8 cellular contexts compared by ENCODE assay signal in genomic region chr1:118151312-118151937, GRCh38. TPM values are rescaled to one million over a fixed set of nuclear protein-coding genes. Genes with fewer than 3 reads are reported as not detected.
DNase-seq lines count a peak whose midpoint lies in the region; ATAC-seq, FAIRE-seq and TF ChIP-seq lines count a peak whose summit lies in the region.

No MANE protein-coding gene starts in this region.

- H3K4me1 ChIP-seq in H1 (replicated peaks in 1 of 4; ENCODE audit: control insufficient read depth in 3 of 4, insufficient read depth in 4 of 4, low read length in 3 of 4) = no peaks in the 10 kb centered on the region
- H3K4me1 ChIP-seq in upper lobe of right lung = peaks cover 7% of the 10 kb centered on the region

- no peaks in the 10 kb centered on the region for H4K20me1 ChIP-seq in H1 (replicated peaks in 1 of 2; ENCODE audit: control insufficient read depth in 1 of 2, insufficient read depth in 2 of 2, low read length in 2 of 2)

- H3K36me3 ChIP-seq in H1 (ENCODE audit: control insufficient read depth in 2 of 4, insufficient read depth in 4 of 4, low read length in 3 of 4) = no peaks in the 10 kb centered on the region
- H3K36me3 ChIP-seq in upper lobe of right lung = no peaks in the 10 kb centered on the region

- no peak for TF ChIP-seq EP300 in H1 (IDR thresholded peaks at IDR 0.05; ENCODE audit: borderline replicate concordance in 1 of 2, low read depth in 2 of 2, low read length in 2 of 2)

- peak; percentile 77 to 86 for TF ChIP-seq RAD21 in H1 (IDR thresholded peaks at IDR 0.05 in 1 of 2, conservative IDR thresholded peaks at IDR 0.05 in 1 of 2; ENCODE audit: low read depth in 2 of 2, low read length in 2 of 2)

- FAIRE-seq in H1 (lab: Jason Lieb, UNC) = peak; percentile 93

- H3K4me3 ChIP-seq in HL-60 (replicated peaks; ENCODE audit: insufficient read depth, low read length) (no peak overlapping the region), H1 (ENCODE audit: extremely low read depth in 1 of 4, insufficient read depth in 2 of 4, low read depth in 3 of 4, low read length in 4 of 4) (no peak overlapping the region), upper lobe of right lung (no peak overlapping the region)

- TF ChIP-seq POLR2A in H1 (IDR thresholded peaks at IDR 0.05; ENCODE audit: control extremely low read depth in 1 of 2, low read depth in 2 of 2, low read length in 2 of 2) = no peak

- peaks cover 2% of the 10 kb centered on the region for H3K27me3 Mint-ChIP-seq in memory B cell

- DNase-seq in D341Med (ENCODE audit: low spot score) (peak; percentile 20), HL-60 (ENCODE audit: low read depth in 1 of 2, low spot score in 1 of 2) (peak in 1 of 2 experiments; percentile 19), RWPE1 (ENCODE audit: low spot score) (peak; percentile 18), H1 (ENCODE audit: low read depth in 1 of 2, low spot score in 2 of 2) (peak; percentile 15 to 64), memory B cell (ENCODE audit: low spot score in 2 of 2) (peak; percentile 9 to 11), upper lobe of right lung (no peak), NCI-H1105 (lab: John Stamatoyannopoulos, UW) (no peak)

- no peak overlapping the region for H3K23ac ChIP-seq in H1 (ENCODE audit: insufficient read length)

- ATAC-seq in memory B cell (ENCODE audit: low read depth) (no peak), upper lobe of right lung (no peak), HG03565 (IDR thresholded peaks at IDR 0.05; ENCODE audit: unreplicated experiment) (no peak)

- no peak overlapping the region for H2BK20ac ChIP-seq in H1 (ENCODE audit: low read length)

- H2BK5ac ChIP-seq in H1 (ENCODE audit: low read depth, low read length) = no peak overlapping the region

- H3K9ac ChIP-seq in H1 (replicated peaks in 1 of 4; ENCODE audit: extremely low read depth in 1 of 4, low read depth in 3 of 4, low read length in 3 of 4) = no peak overlapping the region

- no peak overlapping the region for H2AK5ac ChIP-seq in H1 (ENCODE audit: low read depth, low read length)

- no peaks in the 10 kb centered on the region for H3K23me2 ChIP-seq in H1 (ENCODE audit: low read depth, low read length)

- H3K4ac ChIP-seq in H1 (replicated peaks; ENCODE audit: insufficient read length, low read depth, low read length) = no peak overlapping the region

- no peaks in the 10 kb centered on the region for H3K4me1 Mint-ChIP-seq in memory B cell

- H3K9me3 ChIP-seq in H1 (ENCODE audit: insufficient read depth in 2 of 2, low read depth in 1 of 2, low read length in 1 of 2) = no peaks in the 10 kb centered on the region
- H3K9me3 ChIP-seq in upper lobe of right lung = no peaks in the 10 kb centered on the region

- H3K14ac ChIP-seq in H1 (ENCODE audit: insufficient read length) = no peak overlapping the region

- H4K91ac ChIP-seq in H1 (replicated peaks; ENCODE audit: insufficient read length, low read length) = no peak overlapping the region

- POLR2A ChIA-PET in RWPE1 (lab: Yijun Ruan, JAX; ENCODE audit: low non-redundant PET) = no interaction called here
- POLR2A ChIA-PET in H1 (lab: Charles Lee; ENCODE audit: partially characterized antibody) = no interaction called here

- no peak overlapping the region for H3K4me3 Mint-ChIP-seq in memory B cell

- no peak overlapping the region for H4K5ac ChIP-seq in H1 (ENCODE audit: insufficient read length, low read depth, low read length)

- TF ChIP-seq CTCF in HL-60 (IDR thresholded peaks at IDR 0.05; ENCODE audit: insufficient read depth, low read length) (peak; percentile 54), RWPE1 (conservative IDR thresholded peaks at IDR 0.05; ENCODE audit: low read depth) (peak; percentile 74), H1 (IDR thresholded peaks at IDR 0.05; ENCODE audit: control extremely low read depth in 1 of 3, insufficient read depth in 1 of 3, low read depth in 1 of 3, low read length in 3 of 3) (peak in 2 of 3 experiments; percentile 62 to 65; a peak in 3 of 4 replicates), upper lobe of right lung (IDR thresholded peaks at IDR 0.05) (peak; percentile 66)

- H3K27ac Mint-ChIP-seq in memory B cell = no peak overlapping the region

- no peak overlapping the region for H2BK12ac ChIP-seq in H1 (ENCODE audit: low read depth, low read length)

- no peak overlapping the region for H2BK120ac ChIP-seq in H1 (replicated peaks; ENCODE audit: low read depth, low read length)

- CTCF ChIA-PET in RWPE1 (lab: Yijun Ruan, JAX) = interaction anchor here (0.5 to 0.9 kb wide), 4 partner anchors 565 to 1687 kb away, joined by 3 to 4 read pairs (median 3); no protein-coding TSS in a partner anchor
- CTCF ChIA-PET in H1 (lab: Charles Lee; ENCODE audit: partially characterized antibody) = interaction anchor here (0.6 to 2.2 kb wide), 14 partner anchors 8 to 1159 kb away, joined by 3 to 10 read pairs (median 3); no protein-coding TSS in a partner anchor

- H3K27me3 ChIP-seq in HL-60 (ENCODE audit: insufficient read depth, poor library complexity, severe bottlenecking) (peaks cover 2% of the 10 kb centered on the region), H1 (replicated peaks in 1 of 4; ENCODE audit: control insufficient read depth in 3 of 4, extremely low read depth in 1 of 4, insufficient read depth in 3 of 4, low read length in 3 of 4) (no peaks in the 10 kb centered on the region), upper lobe of right lung (no peaks in the 10 kb centered on the region)

- H3K18ac ChIP-seq in H1 (ENCODE audit: extremely low read depth, low read length) = no peak overlapping the region

- H3K79me2 ChIP-seq in H1 (ENCODE audit: control insufficient read depth in 1 of 2, insufficient read depth in 2 of 2, low read length in 2 of 2) = no peaks in the 10 kb centered on the region

- intact Hi-C loops in upper lobe of right lung (cut with DNase I) = no loop called here

- H2BK15ac ChIP-seq in H1 (ENCODE audit: low read length) = no peak overlapping the region

- H4K8ac ChIP-seq in H1 (ENCODE audit: extremely low read depth, insufficient read depth, low read length) = no peak overlapping the region

- no peak overlapping the region for H3K56ac ChIP-seq in H1 (replicated peaks; ENCODE audit: insufficient read length, low read depth, low read length)

- 8% methylated on average over 6 of the region's 6 CpGs; no CpG with 5 or more reads in 1 of the 2 experiments for WGBS in H1 (ENCODE audit: extremely low coverage in 1 of 2, insufficient coverage in 1 of 2, insufficient read length in 1 of 2, insufficient replicate concordance in 2 of 2, low coverage in 1 of 2, low lambda C conversion rate in 2 of 2, missing lambda C conversion rate in 1 of 2), 2 experiments

- no peaks in the 10 kb centered on the region for H3K9me3 Mint-ChIP-seq in memory B cell

- H3K4me2 ChIP-seq in H1 (ENCODE audit: insufficient read depth in 1 of 2, low read depth in 2 of 2, low read length in 2 of 2) = no peak overlapping the region

- H3K27ac ChIP-seq in HL-60 (replicated peaks) = no peak overlapping the region
- no peak overlapping the region for H3K27ac ChIP-seq in RWPE1
- H3K27ac ChIP-seq in H1 (ENCODE audit: low read depth, low read length) = no peak overlapping the region
- H3K27ac ChIP-seq in upper lobe of right lung = no peak overlapping the region

- no peaks in the 10 kb centered on the region for H3K79me1 ChIP-seq in H1 (ENCODE audit: low read depth, low read length)

- no peak overlapping the region for H2AFZ ChIP-seq in H1 (ENCODE audit: low read length)

- no peaks in the 10 kb centered on the region for H3K36me3 Mint-ChIP-seq in memory B cell

TF ChIP-seq in H1, 55 proteins besides CTCF, POLR2A, EP300 and RAD21:
- TF ChIP-seq MAFK (IDR thresholded peaks at IDR 0.05; ENCODE audit: low read depth, low read length) = no peak
- no peak for TF ChIP-seq TCF12 (IDR thresholded peaks at IDR 0.05; ENCODE audit: low read depth, low read length)
- no peak for TF ChIP-seq ATF3 (IDR thresholded peaks at IDR 0.05; ENCODE audit: insufficient read depth, low read depth, low read length)
- no peak for TF ChIP-seq SIN3A (conservative IDR thresholded peaks at IDR 0.05 in 1 of 2, IDR thresholded peaks at IDR 0.05 in 1 of 2; ENCODE audit: low read depth in 1 of 2, low read length in 2 of 2)
- TF ChIP-seq RFX5 (IDR thresholded peaks at IDR 0.05; ENCODE audit: borderline replicate concordance, low read depth, low read length) = no peak
- no peak for TF ChIP-seq CHD1 (IDR thresholded peaks at IDR 0.05; ENCODE audit: low read depth, low read length)
- no peak for TF ChIP-seq HDAC2 (IDR thresholded peaks at IDR 0.05; ENCODE audit: borderline replicate concordance in 1 of 2, low read depth in 2 of 2, low read length in 2 of 2)
- no peak for TF ChIP-seq SIX5 (IDR thresholded peaks at IDR 0.05; ENCODE audit: low read depth, low read length)
- TF ChIP-seq SP1 (IDR thresholded peaks at IDR 0.05; ENCODE audit: low read depth, low read length) = no peak
- TF ChIP-seq TBP (IDR thresholded peaks at IDR 0.05; ENCODE audit: low read depth, low read length) = no peak
- no peak for TF ChIP-seq SAP30 (IDR thresholded peaks at IDR 0.05; ENCODE audit: insufficient read depth, insufficient replicate concordance, low read length)
- no peak for TF ChIP-seq KDM1A (IDR thresholded peaks at IDR 0.05; ENCODE audit: borderline replicate concordance, low read length)
- TF ChIP-seq CBX5 (IDR thresholded peaks at IDR 0.05; ENCODE audit: low read depth, low read length) = no peak
- no peak for TF ChIP-seq SP4 (IDR thresholded peaks at IDR 0.05; ENCODE audit: low read length)
- no peak for TF ChIP-seq USF2 (IDR thresholded peaks at IDR 0.05; ENCODE audit: low read length)

RNA-seq across cellular contexts. Expression of gene SPAG17, which starts 33.6 kb away (rescaled TPM):
- total RNA-seq in H1 (2021; fragmentation: NEBNext Ultra II Directional; extraction: Animal tissue kit (Norgen Biotek cat#: 25700)) = 0.56 and 0.67 TPM in 2 replicates
- polyA plus RNA-seq in H1 (2011; rRNA removed) = 0.20 and 0.62 TPM in 2 replicates
- 0.25 TPM for polyA plus RNA-seq in H1 (2011; cell fraction: cytosol; rRNA removed)
- polyA plus RNA-seq in H1 (2011; cell fraction: nucleus; rRNA removed) = 2.4 TPM
- polyA plus RNA-seq in H1 (2012, experiment 1 of 2) = 0.51 to 0.94 TPM (median 0.79 TPM) in 4 replicates
- not detected for polyA plus RNA-seq in H1 (2012, experiment 2 of 2)
- 0.91 TPM for polyA plus RNA-seq in H1 (2013, experiment 1 of 2)
- 0.87 TPM for polyA plus RNA-seq in H1 (2013, experiment 2 of 2)
- polyA minus RNA-seq in H1 (2011; rRNA and poly(A)+ RNA removed) = 0.05 and 3.5 TPM in 2 replicates
- polyA minus RNA-seq in H1 (2011; cell fraction: cytosol; rRNA and poly(A)+ RNA removed) = not detected
- 5.0 TPM for polyA minus RNA-seq in H1 (2011; cell fraction: nucleus; rRNA and poly(A)+ RNA removed)
- 0.12 TPM for total RNA-seq in upper lobe of right lung

Comparison
In these comparisons a context has a peak if more than half of its experiments do, and no peak if none do; other contexts are left out.
1. DNase-seq: peak in D341Med (single experiment), RWPE1 (single experiment), H1 (2 of 2) and memory B cell (2 of 2); none in upper lobe of right lung (single experiment) and NCI-H1105 (single experiment).
2. Peak in every context shown above with its lines, with median percentiles within 50 percentile points of each other: CTCF ChIP-seq.